Comparison of ENCODE assay signal across 7 cellular contexts in genomic region chr14:61925043-61925442, GRCh38.
A peak's percentile ranks its signal among the peaks of the same experiment; 100 is the strongest.
DNase-seq lines count a peak whose midpoint lies in the region; ATAC-seq and TF ChIP-seq lines count a peak whose summit lies in the region.

No MANE protein-coding gene starts in this region.

- intact Hi-C loops in IMR-90 (cut with micrococcal nuclease): loop anchor here (10.0 kb wide), 1 partner anchor 1350 kb away; no protein-coding TSS in a partner anchor

- H3K36me3 ChIP-seq in IMR-90 (ENCODE audit: control insufficient read depth, insufficient read depth, low read length) (no peaks in the 10 kb centered on the region), brain microvascular endothelial cell (replicated peaks) (no peaks in the 10 kb centered on the region)

- no peak overlapping the region for H3K27ac Mint-ChIP-seq in nephron progenitor cell

- no peak overlapping the region for H3K9ac ChIP-seq in IMR-90 (ENCODE audit: low read depth, low read length)

- peaks cover 4% of the 10 kb centered on the region for H3K4me1 Mint-ChIP-seq in nephron progenitor cell

- CTCF ChIA-PET in IMR-90 (lab: Yijun Ruan, JAX): interaction anchor here (0.6 to 3.6 kb wide), 5 partner anchors 8 to 201 kb away, joined by 3 to 30 read pairs (median 3); no protein-coding TSS in a partner anchor

- peak overlapping the region; percentile 63 for H2BK20ac ChIP-seq in IMR-90 (ENCODE audit: low read depth, low read length)

- ATAC-seq in IMR-90 (ENCODE audit: low read depth): no peak

- DNase-seq in GM12865 (ENCODE audit: low read depth): peak; percentile 35
- DNase-seq in IMR-90: peak; percentile 29
- DNase-seq in brain microvascular endothelial cell: peak; percentile 28
- no peak for DNase-seq in nephron progenitor cell
- DNase-seq in NCI-H2081 treated with DMSO at 0.1 percent for 48 hours (lab: John Stamatoyannopoulos, UW): no peak
- no peak for DNase-seq in germinal center (ENCODE audit: low spot score)
- no peak for DNase-seq in NCI-H1048 (lab: John Stamatoyannopoulos, UW)

- no peaks in the 10 kb centered on the region for H3K27me3 ChIP-seq in IMR-90 (ENCODE audit: control insufficient read depth, insufficient read depth, low read length)
- H3K27me3 ChIP-seq in brain microvascular endothelial cell (replicated peaks): no peaks in the 10 kb centered on the region

- no peak overlapping the region for H2AFZ ChIP-seq in IMR-90 (replicated peaks; ENCODE audit: low read length, poor library complexity)

- no CpG with 5 or more reads among the region's 5 CpGs for WGBS in IMR-90 (ENCODE audit: extremely low coverage in 2 of 2, insufficient read length in 1 of 2), 2 experiments

- in situ Hi-C loops in IMR-90 (cut with MboI; ENCODE audit: low sequenced_read_pairs) (no loop called here), brain microvascular endothelial cell (cut with HindIII; ENCODE audit: low pct_ligation_motif_present, low sequenced_read_pairs) (no loop called here)

- H3K14ac ChIP-seq in IMR-90 (replicated peaks; ENCODE audit: low read depth, low read length): 0 out of 2 replicates have a peak overlapping the region, but pooled peaks have one; percentile 27

- no peak overlapping the region for H3K27ac ChIP-seq in IMR-90 (ENCODE audit: insufficient read depth, low read length)
- H3K27ac ChIP-seq in brain microvascular endothelial cell: no peak overlapping the region

- H4K5ac ChIP-seq in IMR-90 (ENCODE audit: low read depth, low read length): peak overlapping the region; percentile 93; the same call in 1 of the 2 replicates

- H3K56ac ChIP-seq in IMR-90 (ENCODE audit: extremely low read depth, insufficient read depth, low read length): no peak overlapping the region

- H3K4me1 ChIP-seq in IMR-90 (ENCODE audit: control insufficient read depth, insufficient read depth, low read length): peaks cover 25% of the 10 kb centered on the region

- peak overlapping the region; percentile 25; the same call in 1 of the 3 replicates for H2BK15ac ChIP-seq in IMR-90 (ENCODE audit: low read depth, low read length)

- dilution Hi-C loops in IMR-90 (cut with HindIII; ENCODE audit: low sequenced_read_pairs, unreplicated experiment): no loop called here

- TF ChIP-seq RAD21 in IMR-90 (IDR thresholded peaks at IDR 0.05; ENCODE audit: low read length): peak; percentile 55

- H3K79me1 ChIP-seq in IMR-90 (ENCODE audit: low read depth in 1 of 2, low read length in 2 of 2): peaks cover 10% of the 10 kb centered on the region in 2 experiments; a peak in 3 of 4 replicates

- peak overlapping the region; percentile 34; the same call in 1 of the 2 replicates for H3K4ac ChIP-seq in IMR-90 (ENCODE audit: low read depth, low read length)

- no peak for TF ChIP-seq POLR2A in IMR-90 (IDR thresholded peaks at IDR 0.05; ENCODE audit: low read depth, low read length)

- TF ChIP-seq CTCF in GM12865 (IDR thresholded peaks at IDR 0.05; ENCODE audit: insufficient read depth, low read depth, low read length, missing control alignments) (peak; percentile 40), IMR-90 (conservative IDR thresholded peaks at IDR 0.05; ENCODE audit: low read depth, low read length) (peak; percentile 40), brain microvascular endothelial cell (IDR thresholded peaks at IDR 0.05; ENCODE audit: low read depth, low read length, missing control alignments) (peak; percentile 66), nephron progenitor cell (IDR thresholded peaks at IDR 0.05) (peak; percentile 26)

- H3K4me2 ChIP-seq in IMR-90 (ENCODE audit: low read depth, low read length): no peak overlapping the region

- H3K9me3 ChIP-seq in IMR-90 (ENCODE audit: control insufficient read depth, insufficient read depth, low read length): no peaks in the 10 kb centered on the region

- H3K9me3 Mint-ChIP-seq in nephron progenitor cell: no peaks in the 10 kb centered on the region

- peak overlapping the region; percentile 87 for H2BK5ac ChIP-seq in IMR-90 (ENCODE audit: low read depth, low read length, poor library complexity, severe bottlenecking)

- H3K4me3 Mint-ChIP-seq in nephron progenitor cell: no peak overlapping the region

- no peaks in the 10 kb centered on the region for H3K36me3 Mint-ChIP-seq in nephron progenitor cell (ENCODE audit: low read depth)

- peaks cover 4% of the 10 kb centered on the region for H3K27me3 Mint-ChIP-seq in nephron progenitor cell (ENCODE audit: low read depth, poor library complexity)

- H3K9me1 ChIP-seq in IMR-90 (ENCODE audit: insufficient read depth, low read length): peaks cover 2% of the 10 kb centered on the region; the same call in 1 of the 2 replicates

- H3K4me3 ChIP-seq in GM12865 (ENCODE audit: low read depth, low read length) (no peak overlapping the region), IMR-90 (ENCODE audit: insufficient read depth, low read depth, low read length) (no peak overlapping the region), brain microvascular endothelial cell (ENCODE audit: low read depth, low read length) (no peak overlapping the region)

- H3K23ac ChIP-seq in IMR-90 (ENCODE audit: low read depth, low read length): no peak overlapping the region

- peak overlapping the region; percentile 85; the same call in 1 of the 2 replicates for H3K18ac ChIP-seq in IMR-90 (ENCODE audit: low read depth, low read length)

- H4K20me1 ChIP-seq in IMR-90 (ENCODE audit: insufficient read depth, low read length): no peaks in the 10 kb centered on the region

- BruUV-seq in IMR-90 (replicated peaks; lab: Mats Ljungman, UMichigan): no TSS peak

- H4K91ac ChIP-seq in IMR-90 (ENCODE audit: insufficient read depth, low read depth, low read length): peak overlapping the region; percentile 25; the same call in 1 of the 2 replicates

- peak overlapping the region in 1 of 2 experiments; percentile 7; a peak in 1 of 4 replicates for H4K8ac ChIP-seq in IMR-90 (ENCODE audit: low read depth in 2 of 2, low read length in 2 of 2)

- peak overlapping the region; percentile 48 for H2BK120ac ChIP-seq in IMR-90 (ENCODE audit: low read depth, low read length)

- no peak overlapping the region for H2AK9ac ChIP-seq in IMR-90 (replicated peaks; ENCODE audit: low read depth, low read length, poor library complexity)

- H2AK5ac ChIP-seq in IMR-90 (ENCODE audit: low read depth, low read length): peak overlapping the region; percentile 38; the same call in 1 of the 2 replicates

- POLR2A ChIA-PET in IMR-90 (lab: Charles Lee; ENCODE audit: unreplicated experiment): no interaction called here

TF ChIP-seq in IMR-90, 13 proteins besides CTCF, POLR2A, EP300 and RAD21:
- no peak for TF ChIP-seq MAFK (IDR thresholded peaks at IDR 0.05; ENCODE audit: low read depth, low read length)
- peak; percentile 46 for TF ChIP-seq SMC3 (IDR thresholded peaks at IDR 0.05; ENCODE audit: low read depth, low read length)

Comparison
In these comparisons a context has a peak if more than half of its experiments do, and no peak if none do; other contexts are left out.
1. DNase-seq: peak in GM12865 (single experiment), IMR-90 (single experiment) and brain microvascular endothelial cell (single experiment); none in nephron progenitor cell (single experiment), NCI-H2081 treated with DMSO at 0.1 percent for 48 hours (single experiment), germinal center (single experiment) and NCI-H1048 (single experiment).
2. Peak in every context shown above with its lines, with median percentiles within 50 percentile points of each other: CTCF ChIP-seq.